Comparison of ENCODE assay signal across 19 cellular contexts in genomic region chr5:141419074-141419880, GRCh38. TPM values are rescaled to one million over a fixed set of nuclear protein-coding genes. Genes with fewer than 3 reads are reported as not detected.
A peak's percentile ranks its signal among the peaks of the same experiment; 100 is the strongest.
DNase-seq lines count a peak whose midpoint lies in the region; TF ChIP-seq lines count a peak whose summit lies in the region.
"Had no signal": no experiment of that assay in that cellular context is flagged by ENCODE, and none has a peak within 500 bp of the region (broad histone marks: within the 10 kb centered on the region; RNA-seq: fewer than 3 reads in every experiment).

No MANE protein-coding gene starts in this region.

- H3K27me3 Mint-ChIP-seq in Calu3 (ENCODE audit: unreplicated experiment) (no peaks in the 10 kb centered on the region), endothelial cell (ENCODE audit: unreplicated experiment) (peaks cover 27% of the 10 kb centered on the region), neural crest cell (ENCODE audit: low read depth) (peaks cover 7% of the 10 kb centered on the region), CD14-positive monocyte (ENCODE audit: low read depth in 3 of 3) (peaks cover 78 to 88% (median 86%) of the 10 kb centered on the region in 3 donors)

- H3K27ac ChIP-seq in BLaER1 = no peak overlapping the region
- H3K27ac ChIP-seq: esophagus squamous epithelium, right atrium auricular region, transverse colon had no signal

- H4K20me1 ChIP-seq in BLaER1 = no peaks in the 10 kb centered on the region

- no peak for TF ChIP-seq CTCF in Calu3 (IDR thresholded peaks at IDR 0.05; ENCODE audit: unreplicated experiment)
- TF ChIP-seq CTCF in endothelial cell (IDR thresholded peaks at IDR 0.05; ENCODE audit: unreplicated experiment) = no peak
- TF ChIP-seq CTCF in neural crest cell (conservative IDR thresholded peaks at IDR 0.05) = no peak
- TF ChIP-seq CTCF in CD14-positive monocyte (IDR thresholded peaks at IDR 0.05) = no peak

- intact Hi-C loops in Calu3 (cut with micrococcal nuclease; ENCODE audit: unreplicated experiment) = no loop called here
- intact Hi-C loops in CD14-positive monocyte (cut with micrococcal nuclease) = loop anchor here in 1 of 2 donors (5.0 kb wide), 1 partner anchor 103 kb away; no protein-coding TSS in a partner anchor

- no peak overlapping the region for H3K4me2 ChIP-seq in BLaER1

- CTCF ChIA-PET in Calu3 (lab: Charles Lee) = interaction anchor here (0.7 kb wide), 1 partner anchor 72 kb away, joined by 3 read pairs; no protein-coding TSS in a partner anchor

- peaks cover 14% of the 10 kb centered on the region for H3K4me1 ChIP-seq in BLaER1
- H3K4me1 ChIP-seq: transverse colon had no signal

- peak overlapping the region; percentile 22; the same call in 1 of the 2 replicates for H3K4me3 ChIP-seq in BLaER1
- H3K4me3 ChIP-seq: right atrium auricular region, transverse colon had no signal

- no TSS peak for BruUV-seq in Calu3 (replicated peaks; lab: Mats Ljungman, UMichigan)

- DNase-seq in Calu3 (no peak), endothelial cell (ENCODE audit: low spot score) (no peak), neural crest cell (ENCODE audit: low read depth, low spot score) (no peak), NCI-H82 (lab: John Stamatoyannopoulos, UW) (no peak), NCI-H1105 (lab: John Stamatoyannopoulos, UW) (no peak), CD14-positive monocyte (ENCODE audit: low spot score) (no peak), D341Med (ENCODE audit: low spot score) (no peak)
- DNase-seq: amygdala; effector CD4-positive, alpha-beta T cell; esophagus squamous epithelium; left colon; NCI-H510A treated with DMSO at 0.1 percent for 48 hours; nucleus accumbens; transverse colon had no signal

- H3K9ac ChIP-seq in BLaER1 = no peak overlapping the region

- peak overlapping the region; percentile 69 for H3K4me3 Mint-ChIP-seq in Calu3 (ENCODE audit: low read depth, unreplicated experiment)
- peak overlapping the region; percentile 97 for H3K4me3 Mint-ChIP-seq in endothelial cell (ENCODE audit: unreplicated experiment)
- peak overlapping the region; percentile 47 for H3K4me3 Mint-ChIP-seq in neural crest cell
- H3K4me3 Mint-ChIP-seq in CD14-positive monocyte = peak overlapping the region in 1 of 2 donors; percentile 93
- H3K4me3 Mint-ChIP-seq: central memory CD8-positive, alpha-beta T cell; stimulated activated memory B cell treated with anti-CD40 and anti-IgM and Interleukin-4, amounts not matched to agents 10 μg/mL and 1 μg/mL and 100 μg/mL, for 72 hours had no signal

- peaks cover 23% of the 10 kb centered on the region for H3K36me3 ChIP-seq in BLaER1
- H3K36me3 ChIP-seq: right atrium auricular region, transverse colon had no signal

- peaks cover 26% of the 10 kb centered on the region for H3K27me3 ChIP-seq in BLaER1
- H3K27me3 ChIP-seq: right atrium auricular region had no signal

- peaks cover 73% of the 10 kb centered on the region for H3K9me3 ChIP-seq in BLaER1

- H3K27ac Mint-ChIP-seq in Calu3 (ENCODE audit: unreplicated experiment) (no peak overlapping the region), endothelial cell (ENCODE audit: unreplicated experiment) (no peak overlapping the region), neural crest cell (ENCODE audit: unreplicated experiment) (no peak overlapping the region), CD14-positive monocyte (peak overlapping the region in 1 of 7 donors; percentile 80)
- H3K27ac Mint-ChIP-seq: stimulated activated memory B cell treated with anti-CD40 and anti-IgM and Interleukin-4, amounts not matched to agents 10 μg/mL and 1 μg/mL and 100 μg/mL, for 72 hours had no signal

- H3K36me3 Mint-ChIP-seq in Calu3 (ENCODE audit: insufficient read depth, unreplicated experiment) (peaks cover 33% of the 10 kb centered on the region), endothelial cell (ENCODE audit: low read depth, unreplicated experiment) (peaks cover 79% of the 10 kb centered on the region), neural crest cell (ENCODE audit: low read depth) (peaks cover 78% of the 10 kb centered on the region), CD14-positive monocyte (peaks cover 12 to 37% of the 10 kb centered on the region in 2 donors)
- H3K36me3 Mint-ChIP-seq: stimulated activated memory B cell treated with anti-CD40 and anti-IgM and Interleukin-4, amounts not matched to agents 10 μg/mL and 1 μg/mL and 100 μg/mL, for 72 hours had no signal

- H3K4me1 Mint-ChIP-seq in Calu3 (ENCODE audit: low read depth, unreplicated experiment) (peaks cover 7% of the 10 kb centered on the region), endothelial cell (ENCODE audit: unreplicated experiment) (peaks cover 30% of the 10 kb centered on the region), neural crest cell (peaks cover 3% of the 10 kb centered on the region), CD14-positive monocyte (peaks cover 36% of the 10 kb centered on the region)

- H3K9me3 Mint-ChIP-seq in Calu3 (ENCODE audit: low read depth, unreplicated experiment) (peaks cover 17% of the 10 kb centered on the region), endothelial cell (ENCODE audit: unreplicated experiment) (peaks cover 44% of the 10 kb centered on the region), neural crest cell (peaks cover 37% of the 10 kb centered on the region), CD14-positive monocyte (peaks cover 19 to 71% (median 60%) of the 10 kb centered on the region in 7 donors)

RNA-seq across cellular contexts. Expression of gene PCDHGA11, which starts 1.6 kb away (rescaled TPM):
- total RNA-seq in Calu3 (2022) (2.3 and 2.8 TPM in 2 replicates), endothelial cell (ENCODE audit: unreplicated experiment) (10.8 TPM), neural crest cell (1.8 and 2.4 TPM in 2 replicates)
- not detected for polyA plus RNA-seq in CD14-positive monocyte
- total RNA-seq: G401 had no signal

RNA-seq across cellular contexts. Expression of gene PCDHGB7, which starts 1.8 kb away (rescaled TPM):
- total RNA-seq in Calu3 (2022) (9.8 and 13.6 TPM in 2 replicates), endothelial cell (ENCODE audit: unreplicated experiment) (45.2 TPM), neural crest cell (6.5 and 7.0 TPM in 2 replicates)
- polyA plus RNA-seq in CD14-positive monocyte = not detected
- total RNA-seq: G401 had no signal

RNA-seq across cellular contexts. Expression of gene PCDHGA10, which starts 6.5 kb away (rescaled TPM):
- total RNA-seq in Calu3 (2022) (2.6 and 3.7 TPM in 2 replicates), endothelial cell (ENCODE audit: unreplicated experiment) (43.0 TPM), neural crest cell (18.4 and 18.5 TPM in 2 replicates)
- not detected for polyA plus RNA-seq in CD14-positive monocyte

RNA-seq across cellular contexts. Expression of gene PCDHGA12, which starts 11.0 kb away (rescaled TPM):
- total RNA-seq in Calu3 (2022) (2.1 and 2.9 TPM in 2 replicates), endothelial cell (ENCODE audit: unreplicated experiment) (3.8 TPM), neural crest cell (1.5 and 1.8 TPM in 2 replicates)
- polyA plus RNA-seq in CD14-positive monocyte = not detected
- total RNA-seq: G401 had no signal

RNA-seq across cellular contexts. Expression of gene PCDHGB6, which starts 11.5 kb away (rescaled TPM):
- total RNA-seq in Calu3 (2022) (9.6 and 13.4 TPM in 2 replicates), endothelial cell (ENCODE audit: unreplicated experiment) (60.0 TPM), neural crest cell (53.6 and 53.7 TPM in 2 replicates)
- under 1 TPM in 1 of 2 donors, not detected in 1; 0.06 TPM for polyA plus RNA-seq in CD14-positive monocyte
- total RNA-seq: G401 had no signal
